ENCODE assay signal across 2 cellular contexts in genomic region chr1:2985694-2986548, GRCh38.
TF ChIP-seq lines count a peak whose summit lies in the region.

No MANE protein-coding gene starts in this region.

TF ChIP-seq in K562, 482 proteins besides CTCF, POLR2A, EP300 and RAD21:
- TF ChIP-seq POLR2H (tag; IDR thresholded peaks at IDR 0.05; ENCODE audit: low read depth) (no peak), KDM1A (IDR thresholded peaks at IDR 0.05) (0 out of 4 replicates have a peak, but pooled peaks of 1 of the 2 experiments have one; percentile 20), STAT6 (CRISPR knock-in tag; IDR thresholded peaks at IDR 0.05) (no peak), CXXC5 (CRISPR knock-in tag; IDR thresholded peaks at IDR 0.05) (no peak), TEAD1 (CRISPR knock-in tag; IDR thresholded peaks at IDR 0.05) (no peak), EHMT2 (IDR thresholded peaks at IDR 0.05) (0 out of 2 replicates have a peak, but pooled peaks have one; percentile 12)
- TF ChIP-seq, protein P1, sequence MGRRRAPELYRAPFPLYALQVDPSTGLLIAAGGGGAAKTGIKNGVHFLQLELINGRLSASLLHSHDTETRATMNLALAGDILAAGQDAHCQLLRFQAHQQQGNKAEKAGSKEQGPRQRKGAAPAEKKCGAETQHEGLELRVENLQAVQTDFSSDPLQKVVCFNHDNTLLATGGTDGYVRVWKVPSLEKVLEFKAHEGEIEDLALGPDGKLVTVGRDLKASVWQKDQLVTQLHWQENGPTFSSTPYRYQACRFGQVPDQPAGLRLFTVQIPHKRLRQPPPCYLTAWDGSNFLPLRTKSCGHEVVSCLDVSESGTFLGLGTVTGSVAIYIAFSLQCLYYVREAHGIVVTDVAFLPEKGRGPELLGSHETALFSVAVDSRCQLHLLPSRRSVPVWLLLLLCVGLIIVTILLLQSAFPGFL (CRISPR knock-in tag; IDR thresholded peaks at IDR 0.05), result no peak

TF ChIP-seq in H1, 55 proteins besides CTCF, POLR2A, EP300 and RAD21:
- TF ChIP-seq E2F6 (IDR thresholded peaks at IDR 0.05) (no peak), CHD1 (IDR thresholded peaks at IDR 0.05; ENCODE audit: low read depth, low read length) (no peak), GABPA (IDR thresholded peaks at IDR 0.05; ENCODE audit: borderline replicate concordance, insufficient read depth, low read length) (no peak), RBBP5 (IDR thresholded peaks at IDR 0.05; ENCODE audit: borderline replicate concordance, low read depth, low read length) (no peak), NRF1 (IDR thresholded peaks at IDR 0.05; ENCODE audit: low read depth, low read length) (no peak), SUZ12 (IDR thresholded peaks at IDR 0.05; ENCODE audit: low read length) (no peak), TAF1 (IDR thresholded peaks at IDR 0.05; ENCODE audit: low read depth, low read length) (no peak), HDAC2 (IDR thresholded peaks at IDR 0.05; ENCODE audit: borderline replicate concordance in 1 of 2, low read depth in 2 of 2, low read length in 2 of 2) (no peak)
